ENCODE assay signal across 1 cellular context in the genomic region with DNA sequence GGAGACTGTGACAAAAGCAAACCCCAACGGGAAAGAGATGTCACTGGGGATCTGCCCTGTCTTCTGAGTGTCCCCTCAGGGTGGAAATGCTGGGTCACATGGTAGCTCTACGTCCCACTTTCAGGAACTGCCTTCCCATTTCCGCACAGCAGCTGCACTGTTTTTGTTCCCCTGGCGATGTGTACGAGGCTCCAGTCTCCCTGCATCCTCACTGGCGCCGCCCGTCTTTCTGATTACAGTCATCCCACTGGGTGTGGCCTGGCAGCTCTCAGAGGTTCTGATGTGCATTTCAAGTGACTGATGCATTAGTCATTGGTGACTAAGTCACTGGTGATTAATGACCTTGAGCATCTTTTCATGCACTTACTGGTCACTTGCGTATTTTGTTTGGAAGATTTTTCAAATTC.
TF ChIP-seq lines count a peak whose summit lies in the region.

No MANE protein-coding gene starts in this region.

TF ChIP-seq in A549, 52 proteins besides CTCF, POLR2A, EP300 and RAD21 (continued from another document):
- no peak for TF ChIP-seq BCL3 (IDR thresholded peaks at IDR 0.05)
- no peak for TF ChIP-seq CBX8 (IDR thresholded peaks at IDR 0.05)
- TF ChIP-seq JUN (IDR thresholded peaks at IDR 0.05), result peak; percentile 45 to 75; a peak in 3 of 5 replicates
- no peak for TF ChIP-seq ZFP36 (IDR thresholded peaks at IDR 0.05; ENCODE audit: borderline replicate concordance, partially characterized antibody)
- TF ChIP-seq USF2 (IDR thresholded peaks at IDR 0.05), result peak; percentile 38; the same call in 1 of the 2 replicates
- no peak for TF ChIP-seq NPAS2 (CRISPR knock-in tag; IDR thresholded peaks at IDR 0.05; ENCODE audit: borderline replicate concordance)
- no peak for TF ChIP-seq NFE2L2 (conservative IDR thresholded peaks at IDR 0.05; ENCODE audit: low read length)
- TF ChIP-seq CEBPB (IDR thresholded peaks at IDR 0.05), result peak in 1 of 2 experiments; percentile 40; a peak in 1 of 4 replicates
- TF ChIP-seq RCOR1 (IDR thresholded peaks at IDR 0.05; ENCODE audit: low read depth, low read length), result no peak
- no peak for TF ChIP-seq SREBF2 (IDR thresholded peaks at IDR 0.05)
- no peak for TF ChIP-seq PHF8 (IDR thresholded peaks at IDR 0.05; ENCODE audit: borderline replicate concordance, low read depth)
- TF ChIP-seq FOSL2 (IDR thresholded peaks at IDR 0.05), result peak; percentile 92
- peak; percentile 99 for TF ChIP-seq FOSL2 (CRISPR knock-in tag; IDR thresholded peaks at IDR 0.05)
- no peak for TF ChIP-seq HOXA7 (CRISPR knock-in tag; IDR thresholded peaks at IDR 0.05)
- TF ChIP-seq RARB (CRISPR knock-in tag; IDR thresholded peaks at IDR 0.05), result no peak
- TF ChIP-seq EHF (CRISPR knock-in tag; IDR thresholded peaks at IDR 0.05), result no peak
- TF ChIP-seq JUNB (IDR thresholded peaks at IDR 0.05), result peak; percentile 91
- TF ChIP-seq TP53 (CRISPR knock-in tag; IDR thresholded peaks at IDR 0.05), result no peak
- TF ChIP-seq FOXS1 (CRISPR knock-in tag; IDR thresholded peaks at IDR 0.05), result no peak
- TF ChIP-seq POLR2AphosphoS2 (conservative IDR thresholded peaks at IDR 0.05; ENCODE audit: low read length), result no peak
- peak; percentile 86 for TF ChIP-seq HOXB5 (CRISPR knock-in tag; IDR thresholded peaks at IDR 0.05)
- TF ChIP-seq ESRRA (IDR thresholded peaks at IDR 0.05; ENCODE audit: borderline replicate concordance, low read length), result peak; percentile 58; the same call in 1 of the 2 replicates
- peak; percentile 67; the same call in 1 of the 2 replicates for TF ChIP-seq GATA3 (IDR thresholded peaks at IDR 0.05; ENCODE audit: borderline replicate concordance)
TF ChIP-seq in A549: peak in this region for 9.
